12 cellular contexts compared by ENCODE assay signal in the genomic region with DNA sequence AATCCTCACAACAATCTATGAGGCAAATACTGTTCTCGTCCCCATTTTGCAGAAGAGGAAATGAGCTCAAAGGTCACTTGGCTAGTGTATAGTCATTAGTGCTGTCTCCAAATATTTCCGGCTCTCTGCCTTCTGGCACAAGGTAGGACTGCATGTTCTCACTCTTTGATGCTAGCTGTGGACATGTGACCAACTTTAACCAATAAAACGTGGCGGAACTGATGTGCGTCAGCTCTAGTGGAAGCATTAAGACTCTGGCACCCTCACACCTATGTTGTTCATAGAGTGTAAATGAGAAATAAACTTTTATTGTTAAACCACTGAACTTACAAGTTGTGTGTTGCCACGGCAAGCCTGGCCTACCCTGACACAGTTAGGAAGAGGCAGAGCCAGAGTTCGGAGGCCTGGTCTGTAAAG. TPM values are rescaled to one million over a fixed set of nuclear protein-coding genes. Genes with fewer than 3 reads are reported as not detected.
A peak's percentile ranks its signal among the peaks of the same experiment; 100 is the strongest.
DNase-seq lines count a peak whose midpoint lies in the region; ATAC-seq, FAIRE-seq and TF ChIP-seq lines count a peak whose summit lies in the region.
"Had no signal": no experiment of that assay in that cellular context is flagged by ENCODE, and none has a peak within 500 bp of the region (broad histone marks: within the 10 kb centered on the region; RNA-seq: fewer than 3 reads in every experiment).

No MANE protein-coding gene starts in this region.

- no peak overlapping the region for H3K4me2 ChIP-seq in GM12878 (ENCODE audit: control insufficient read depth, insufficient read depth)

- H3K36me3 ChIP-seq in GM12878 (ENCODE audit: control insufficient read depth in 2 of 2, insufficient read depth in 2 of 2, low read length in 1 of 2) (no peaks in the 10 kb centered on the region), stomach smooth muscle (ENCODE audit: control insufficient read depth in 2 of 2, insufficient read depth in 2 of 2, low read length in 2 of 2) (no peaks in the 10 kb centered on the region)

- CTCF ChIA-PET in GM12878 (lab: Yijun Ruan, JAX): interaction anchor here (1.0 to 16.7 kb wide), 7 partner anchors 9 to 134 kb away, joined by 3 to 250 read pairs (median 4); partner anchors contain the start of gene INAVA

- DNase-seq in LoVo (ENCODE audit: low spot score) (peak; percentile 50), GM12878 (ENCODE audit: low read depth, low spot score) (no peak), NCI-H2107 (lab: John Stamatoyannopoulos, UW) (no peak), AG08396 (ENCODE audit: low spot score) (no peak)
- DNase-seq in activated CD4-positive, alpha-beta T cell treated with anti-CD3 and anti-CD28 coated beads, Interleukin-2, amount 50 U/mL, for 48 hours: no peak
- DNase-seq: activated T-cell treated with anti-CD3 and anti-CD28 coated beads, Interleukin-2, amount 50 U/mL, for 24 hours; GOT3; KBM-7; RPMI8226 had no signal

- intact Hi-C loops in GM12878 (cut with micrococcal nuclease; ENCODE audit: unreplicated experiment): no loop called here

- H3K9ac ChIP-seq in GM12878 (ENCODE audit: control insufficient read depth, insufficient read depth, low read length): no peak overlapping the region
- H3K9ac ChIP-seq in stomach smooth muscle (ENCODE audit: low read length in 2 of 2): no peak overlapping the region

- TF ChIP-seq RAD21 in GM12878 (IDR thresholded peaks at IDR 0.05; ENCODE audit: insufficient read depth, low read depth, low read length): no peak

- no peak for TF ChIP-seq CTCF in GM12878 (IDR thresholded peaks at IDR 0.05 in 2 of 3, conservative IDR thresholded peaks at IDR 0.05 in 1 of 3; ENCODE audit: control insufficient read depth in 2 of 3, extremely low read depth in 1 of 3, insufficient read depth in 1 of 3, low read depth in 3 of 3, low read length in 3 of 3)

- no peak for FAIRE-seq in GM12878 (lab: Jason Lieb, UNC)

- H3K27ac ChIP-seq in GM12878 (ENCODE audit: control insufficient read depth, insufficient read depth): no peak overlapping the region
- H3K27ac ChIP-seq in layer of hippocampus (ENCODE audit: low read depth, low read length): peak overlapping the region; percentile 86
- H3K27ac ChIP-seq in stomach smooth muscle (ENCODE audit: low read length): peak overlapping the region; percentile 81

- RAD21 ChIA-PET in GM12878 (lab: Charles Lee; ENCODE audit: unreplicated experiment): interaction anchor here (0.7 to 15.8 kb wide), 6 partner anchors 8 to 56 kb away, joined by 3 to 239 read pairs (median 16); no protein-coding TSS in a partner anchor

- no peaks in the 10 kb centered on the region for H4K20me1 ChIP-seq in GM12878 (ENCODE audit: control insufficient read depth, insufficient read depth)

- BruUV-seq in GM12878 (replicated peaks; lab: Mats Ljungman, UMichigan): no TSS peak

- no peaks in the 10 kb centered on the region for H3K9me3 ChIP-seq in GM12878 (replicated peaks; ENCODE audit: control insufficient read depth, insufficient read depth, low read length)
- H3K9me3 ChIP-seq in stomach smooth muscle (ENCODE audit: control insufficient read depth in 2 of 2, low read length in 2 of 2): no peaks in the 10 kb centered on the region

- whole genome bisulfite sequencing in GM12878 (ENCODE audit: insufficient coverage, insufficient replicate concordance, low lambda C conversion rate, missing lambda C conversion rate): 86% methylated on average over 7 of the region's 7 CpGs

- no peak for TF ChIP-seq EP300 in GM12878 (IDR thresholded peaks at IDR 0.05; ENCODE audit: borderline replicate concordance in 1 of 2, control insufficient read depth in 1 of 2, low read depth in 2 of 2, low read length in 2 of 2)

- POLR2A ChIA-PET in GM12878 (lab: Charles Lee): no interaction called here

- ATAC-seq in GM12878: no peak
- ATAC-seq in HG03520 (IDR thresholded peaks at IDR 0.05; ENCODE audit: unreplicated experiment): no peak

- H3K4me1 ChIP-seq in GM12878 (ENCODE audit: control insufficient read depth, insufficient read depth, low read length) (peaks cover 39% of the 10 kb centered on the region), stomach smooth muscle (ENCODE audit: control insufficient read depth, insufficient read depth, low read length) (peaks cover 38% of the 10 kb centered on the region)

- no peak for TF ChIP-seq POLR2A in GM12878 (IDR thresholded peaks at IDR 0.05; ENCODE audit: low read depth, low read length)

- H3K79me2 ChIP-seq in GM12878 (ENCODE audit: control insufficient read depth, insufficient read depth, low read length): no peaks in the 10 kb centered on the region

- no peak overlapping the region for H2AFZ ChIP-seq in GM12878 (ENCODE audit: control insufficient read depth, low read depth, low read length)

- H3K27me3 ChIP-seq in GM12878 (replicated peaks in 1 of 2; ENCODE audit: control insufficient read depth in 2 of 2, insufficient read depth in 2 of 2, low read length in 1 of 2) (no peaks in the 10 kb centered on the region), layer of hippocampus (ENCODE audit: control insufficient read depth, insufficient read depth, low read length) (no peaks in the 10 kb centered on the region), stomach smooth muscle (ENCODE audit: control insufficient read depth in 1 of 2, insufficient read depth in 2 of 2, low read length in 2 of 2) (no peaks in the 10 kb centered on the region)

- H3K4me3 ChIP-seq in GM12878: no peak overlapping the region
- H3K4me3 ChIP-seq in stomach smooth muscle (ENCODE audit: low read length in 2 of 2): peak overlapping the region in 1 of 2 donors; percentile 15

- SMC1A ChIA-PET in GM12878 (lab: Charles Lee; ENCODE audit: uncharacterized antibody, unreplicated experiment): interaction anchor here (1.0 to 10.3 kb wide), 5 partner anchors 8 to 164 kb away, joined by 4 to 91 read pairs (median 26); no protein-coding TSS in a partner anchor

- in situ Hi-C loops in GM12878 (cut with MboI): no loop called here

TF ChIP-seq in GM12878, 131 proteins besides CTCF, POLR2A, EP300 and RAD21:
- TF ChIP-seq USF1 (IDR thresholded peaks at IDR 0.05; ENCODE audit: borderline replicate concordance, extremely low read length, insufficient read depth, low read depth, low read length) (peak; percentile 24), PML (IDR thresholded peaks at IDR 0.05; ENCODE audit: low read length) (no peak), RAD51 (IDR thresholded peaks at IDR 0.05) (peak; percentile 29; the same call in 1 of the 2 replicates), RCOR1 (conservative IDR thresholded peaks at IDR 0.05; ENCODE audit: low read depth, low read length) (no peak)

RNA-seq across cellular contexts. Expression of gene KIF21B, which starts 5.0 kb away (rescaled TPM):
- 52.3 and 59.4 TPM in 2 replicates for total RNA-seq in GM12878 (2013; cell fraction: nucleolus; rRNA removed)
- total RNA-seq in GM12878 (2014; rRNA removed) (22.2 and 24.9 TPM in 2 replicates), GM12878 (2014; rRNA removed; fragmentation: Illumina TruSeq; extraction: Trizol) (13.5 and 16.1 TPM in 2 replicates), GM12878 (2021) (44.4 and 47.7 TPM in 2 replicates)
- 4.4 TPM for polyA plus RNA-seq in GM12878 (2011; ENCODE audit: low read depth)
- polyA plus RNA-seq in GM12878 (2011; rRNA removed) (6.2 and 9.2 TPM in 2 replicates), GM12878 (2014; fragmentation: Illumina TruSeq; extraction: Trizol) (13.1 and 24.3 TPM in 2 replicates), GM12878 (2014; fragmentation: Nextera tagmentation; extraction: Ambion mirVana) (1 to 10 TPM; 2.3 to 2.9 TPM), GM12878 (2014; rRNA removed) (33.3 and 36.8 TPM in 2 replicates), GM12878 (2016; fragmentation: Nextera tagmentation; extraction: Ambion mirVana) (1 to 10 TPM; 4.4 to 5.2 TPM)
- 14.5 and 16.7 TPM in 2 replicates for polyA plus RNA-seq in GM12878 (2011; cell fraction: cytosol; rRNA removed)
- polyA plus RNA-seq in GM12878 (2011; cell fraction: nucleus; rRNA removed): 55.4 and 74.8 TPM in 2 replicates
- polyA plus RNA-seq in GM12878 (2012): 8.4 and 9.0 TPM in 2 replicates
- polyA minus RNA-seq in GM12878 (2011; rRNA and poly(A)+ RNA removed): 18.2 and 29.6 TPM in 2 replicates
- polyA minus RNA-seq in GM12878 (2011; cell fraction: cytosol; rRNA and poly(A)+ RNA removed): 11.2 and 11.9 TPM in 2 replicates
- polyA minus RNA-seq in GM12878 (2011; cell fraction: nucleus; rRNA and poly(A)+ RNA removed): 21.9 and 39.5 TPM in 2 replicates
